8 cellular contexts compared by ENCODE assay signal in genomic region chrX:38347136-38347535, GRCh38. TPM values are rescaled to one million over a fixed set of nuclear protein-coding genes. Genes with fewer than 3 reads are reported as not detected.
DNase-seq lines count a peak whose midpoint lies in the region; ATAC-seq and TF ChIP-seq lines count a peak whose summit lies in the region.

No MANE protein-coding gene starts in this region.

- ATAC-seq in left ventricle myocardium superior (peak; percentile 54), GM19324 (IDR thresholded peaks at IDR 0.05; ENCODE audit: low FRiP score, unreplicated experiment) (no peak), T-cell (replicated peaks in 1 of 4) (no peak)

- no peaks in the 10 kb centered on the region for H3K4me1 Mint-ChIP-seq in osteocyte (ENCODE audit: unreplicated experiment)
- no peaks in the 10 kb centered on the region for H3K4me1 Mint-ChIP-seq in T-cell

- H3K4me3 Mint-ChIP-seq in osteocyte (ENCODE audit: unreplicated experiment) = no peak overlapping the region
- H3K4me3 Mint-ChIP-seq in T-cell = no peak overlapping the region

- intact Hi-C loops in left ventricle myocardium superior (cut with micrococcal nuclease) = no loop called here

- POLR2A ChIA-PET in T-cell (lab: Charles Lee) = no interaction called here

- CTCF ChIA-PET in T-cell (lab: Charles Lee) = no interaction called here

- no peak overlapping the region for H3K27ac Mint-ChIP-seq in osteocyte (ENCODE audit: unreplicated experiment)
- no peak overlapping the region for H3K27ac Mint-ChIP-seq in T-cell

- no peak for TF ChIP-seq CTCF in osteocyte (IDR thresholded peaks at IDR 0.05)

- peak; percentile 59 for DNase-seq in AG20443 (ENCODE audit: low spot score)
- DNase-seq in H4 (ENCODE audit: low spot score) = peak; percentile 62
- peak; percentile 53 for DNase-seq in OCI-M1 (lab: John Stamatoyannopoulos, UW)
- no peak for DNase-seq in left ventricle myocardium superior
- DNase-seq in osteocyte (ENCODE audit: extremely low spot score, unreplicated experiment) = no peak
- no peak for DNase-seq in T-cell
- DNase-seq in retina = no peak

- H3K9me3 Mint-ChIP-seq in osteocyte (ENCODE audit: unreplicated experiment) = peaks cover 8% of the 10 kb centered on the region
- no peaks in the 10 kb centered on the region for H3K9me3 Mint-ChIP-seq in T-cell

- H3K27me3 Mint-ChIP-seq in osteocyte (ENCODE audit: unreplicated experiment) = no peaks in the 10 kb centered on the region
- H3K27me3 Mint-ChIP-seq in T-cell = peaks cover 11 to 23% of the 10 kb centered on the region in 2 donors

- H3K36me3 Mint-ChIP-seq in osteocyte (ENCODE audit: unreplicated experiment) = no peaks in the 10 kb centered on the region
- no peaks in the 10 kb centered on the region for H3K36me3 Mint-ChIP-seq in T-cell

RNA-seq across cellular contexts. Expression of gene OTC, which starts 5.3 kb away (rescaled TPM):
- not detected in 2 replicates for total RNA-seq in H4 (2014; rRNA removed; shearing (Covaris generic))
- not detected for total RNA-seq in left ventricle myocardium superior
- total RNA-seq in osteocyte = not detected in 2 replicates
- total RNA-seq in T-cell = not detected

RNA-seq across cellular contexts. Expression of gene RPGR, which starts 19.8 kb away (rescaled TPM):
- 7.1 and 10.5 TPM in 2 replicates for total RNA-seq in H4 (2014; rRNA removed; shearing (Covaris generic))
- total RNA-seq in left ventricle myocardium superior (4.0 TPM), osteocyte (5.7 and 9.2 TPM in 2 replicates), T-cell (10 to 100 TPM in 2 of 5 donors, 1 to 10 TPM in 3; 8.1 to 31.2 (median 9.4) TPM)

Comparison
In these comparisons a context has a peak if more than half of its experiments do, and no peak if none do; other contexts are left out.
1. DNase-seq: peak in AG20443 (single experiment), H4 (single experiment) and OCI-M1 (single experiment); none in left ventricle myocardium superior (single experiment), osteocyte (single experiment), T-cell (0 of 34) and retina (single experiment).